Comparison of ENCODE assay signal across 8 cellular contexts in genomic region chr2:57199663-57200062, GRCh38.
"Had no signal": no experiment of that assay in that cellular context is flagged by ENCODE, and none has a peak within 500 bp of the region (broad histone marks: within the 10 kb centered on the region; RNA-seq: fewer than 3 reads in every experiment).

No MANE protein-coding gene starts in this region.

- H3K9me3 ChIP-seq: HAP-1 had no signal

- H3K4me3 ChIP-seq: GM23338, HAP-1, K562 had no signal

- H3K4me3 Mint-ChIP-seq: GM23338, HFFc6 had no signal

- ATAC-seq: GM23338, HCT116, K562 had no signal

- H3K36me3 ChIP-seq: HAP-1 had no signal

- H3K4me1 ChIP-seq: HAP-1 had no signal

- H3K27ac Mint-ChIP-seq: HFFc6 had no signal

- H3K9me3 Mint-ChIP-seq: HFFc6 had no signal

- DNase-seq: H7, HFFc6, IMR-90, KG1 had no signal
